Comparison of ENCODE assay signal across 9 cellular contexts in the genomic region with DNA sequence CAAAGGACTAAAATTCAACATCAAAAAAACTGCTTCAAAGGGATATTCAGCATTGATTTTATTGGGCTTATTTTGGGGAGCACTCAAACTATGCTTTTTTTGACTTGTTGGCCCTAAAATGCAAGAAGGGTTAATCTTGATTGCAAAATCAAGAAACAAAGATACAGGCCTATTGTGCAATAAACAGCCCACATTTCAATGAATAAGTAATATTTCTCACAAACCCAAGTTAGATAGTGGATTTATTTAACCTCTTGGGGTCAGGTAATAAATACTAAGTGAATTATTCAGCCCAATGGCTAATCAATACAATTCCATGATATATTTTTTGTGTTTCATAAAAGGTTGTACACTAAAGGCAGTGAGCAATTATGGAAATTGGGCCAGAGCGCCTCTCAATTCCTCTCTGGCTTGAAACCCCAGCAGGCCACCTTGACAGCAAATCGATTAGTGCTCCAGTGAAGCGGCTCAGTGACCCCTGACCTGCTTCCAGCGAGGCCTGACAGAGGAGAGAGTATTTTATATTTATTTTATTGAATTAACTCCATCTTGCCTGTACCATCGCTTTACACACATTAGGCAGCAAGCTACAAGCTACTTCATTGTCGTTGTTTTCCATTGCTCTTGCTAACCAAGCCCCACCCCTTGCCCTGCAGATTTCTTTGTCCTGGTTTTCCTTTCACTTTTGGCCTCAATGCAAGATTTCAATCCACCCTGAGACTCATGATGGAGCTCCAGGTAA.
A peak's percentile ranks its signal among the peaks of the same experiment; 100 is the strongest.
DNase-seq lines count a peak whose midpoint lies in the region; ATAC-seq and TF ChIP-seq lines count a peak whose summit lies in the region.
"Had no signal": no experiment of that assay in that cellular context is flagged by ENCODE, and none has a peak within 500 bp of the region (broad histone marks: within the 10 kb centered on the region; RNA-seq: fewer than 3 reads in every experiment).

No MANE protein-coding gene starts in this region.

- H3K4me1 Mint-ChIP-seq in activated B cell treated with CpG ODN at 0.5 μM for 24 hours: peaks cover 75% of the 10 kb centered on the region
- peaks cover 3% of the 10 kb centered on the region for H3K4me1 Mint-ChIP-seq in activated T-cell treated with anti-CD3 and anti-CD28 coated beads, Interleukin-2, amount 50 U/mL, for 24 hours (ENCODE audit: low read depth)

- no peak for TF ChIP-seq CTCF in activated B cell treated with CpG ODN at 0.5 μM for 24 hours (IDR thresholded peaks at IDR 0.05)

- H3K27ac Mint-ChIP-seq in activated B cell treated with CpG ODN at 0.5 μM for 24 hours: peak overlapping the region; percentile 64
- H3K27ac Mint-ChIP-seq in activated T-cell treated with anti-CD3 and anti-CD28 coated beads, Interleukin-2, amount 50 U/mL, for 24 hours: no peak overlapping the region
- H3K27ac Mint-ChIP-seq: WTC11 had no signal

- DNase-seq in activated B cell treated with CpG ODN at 0.5 μM for 24 hours (no peak), retina (peak; percentile 81), COLO668 (lab: John Stamatoyannopoulos, UW; ENCODE audit: unreplicated experiment) (no peak), inferior parietal cortex (ENCODE audit: extremely low spot score) (no peak)
- no peak for DNase-seq in activated T-cell treated with anti-CD3 and anti-CD28 coated beads, Interleukin-2, amount 50 U/mL, for 24 hours
- no peak for DNase-seq in NK-92 treated with Interleukin-12 subunit alpha and Interleukin-12 subunit beta, amount 100 ng/mL, for 24 hours (lab: John Stamatoyannopoulos, UW)

- peaks cover 3% of the 10 kb centered on the region for H3K9me3 Mint-ChIP-seq in activated B cell treated with CpG ODN at 0.5 μM for 24 hours
- peaks cover 4% of the 10 kb centered on the region for H3K9me3 Mint-ChIP-seq in activated T-cell treated with anti-CD3 and anti-CD28 coated beads, Interleukin-2, amount 50 U/mL, for 24 hours

- H3K27me3 Mint-ChIP-seq in activated B cell treated with CpG ODN at 0.5 μM for 24 hours: no peaks in the 10 kb centered on the region
- H3K27me3 Mint-ChIP-seq in activated T-cell treated with anti-CD3 and anti-CD28 coated beads, Interleukin-2, amount 50 U/mL, for 24 hours: peaks cover 36% of the 10 kb centered on the region

- POLR2A ChIA-PET in activated B cell treated with CpG ODN at 0.5 μM for 24 hours (lab: Charles Lee): interaction anchor here (0.9 to 1.6 kb wide), 4 partner anchors 24 to 422 kb away, joined by 3 to 6 read pairs (median 3); a partner anchor contains a TSS

- peaks cover 53% of the 10 kb centered on the region for H3K36me3 Mint-ChIP-seq in activated B cell treated with CpG ODN at 0.5 μM for 24 hours (ENCODE audit: low read depth)
- H3K36me3 Mint-ChIP-seq in activated T-cell treated with anti-CD3 and anti-CD28 coated beads, Interleukin-2, amount 50 U/mL, for 24 hours (ENCODE audit: low read depth): no peaks in the 10 kb centered on the region

- intact Hi-C loops in activated B cell treated with CpG ODN at 0.5 μM for 24 hours (cut with micrococcal nuclease): no loop called here

- peak overlapping the region; percentile 48 for H3K4me3 Mint-ChIP-seq in activated B cell treated with CpG ODN at 0.5 μM for 24 hours
- H3K4me3 Mint-ChIP-seq in activated T-cell treated with anti-CD3 and anti-CD28 coated beads, Interleukin-2, amount 50 U/mL, for 24 hours: no peak overlapping the region
- H3K4me3 Mint-ChIP-seq: WTC11 had no signal

- CTCF ChIA-PET in activated B cell treated with CpG ODN at 0.5 μM for 24 hours (lab: Charles Lee): interaction anchor here (2.7 kb wide), 1 partner anchor 339 kb away, joined by 7 read pairs; no protein-coding TSS in a partner anchor

- ATAC-seq in GM19025 (IDR thresholded peaks at IDR 0.05; ENCODE audit: low read depth, unreplicated experiment): peak; percentile 69
- peak; percentile 69 for ATAC-seq in HG02885 (IDR thresholded peaks at IDR 0.05; ENCODE audit: poor library complexity, unreplicated experiment)
- ATAC-seq in activated B cell treated with CpG ODN at 0.5 μM for 24 hours (ENCODE audit: low read depth): peak; percentile 51
- ATAC-seq: WTC11 had no signal
